In genomic region chr9:93617273-93617672, GRCh38 we compare ENCODE assay signal across 23 cellular contexts.
"Had no signal": no experiment of that assay in that cellular context is flagged by ENCODE, and none has a peak within 500 bp of the region (broad histone marks: within the 10 kb centered on the region; RNA-seq: fewer than 3 reads in every experiment).

No MANE protein-coding gene starts in this region.

- DNase-seq: activated CD4-positive, alpha-beta T cell treated with anti-CD3 and anti-CD28 coated beads for 1 hour; activated CD4-positive, alpha-beta T cell treated with anti-CD3 and anti-CD28 coated beads, Interleukin-2, amount 50 U/mL, for 1 hour; activated CD8-positive, alpha-beta T cell treated with anti-CD3 and anti-CD28 coated beads for 36 hours; activated naive CD4-positive, alpha-beta T cell; activated T-cell treated with anti-CD3 and anti-CD28 coated beads, Interleukin-2, amount 50 U/mL, for 48 hours; central memory CD4-positive, alpha-beta T cell; effector CD4-positive, alpha-beta T cell; naive thymus-derived CD8-positive, alpha-beta T cell; ovary; sigmoid colon; small intestine; stimulated activated CD4-positive, alpha-beta T cell treated with anti-CD3 and anti-CD28 coated beads, Interleukin-4, amount 100 ng/mL, for 24 hours; stimulated activated naive CD8-positive, alpha-beta T cell treated with anti-CD3 and anti-CD28 coated beads, Interleukin-15, amount 100 ng/mL, for 72 hours; substantia nigra had no signal

- H3K27me3 ChIP-seq: breast epithelium, neutrophil, ovary, sigmoid colon, vagina had no signal

- H3K36me3 Mint-ChIP-seq: activated naive CD4-positive, alpha-beta T cell treated with anti-CD3 and anti-CD28 coated beads, Interleukin-2, amount 50 U/mL, for 72 hours; stimulated activated memory B cell treated with anti-CD40 and anti-IgM and Interleukin-4, amounts not matched to agents 10 μg/mL and 1 μg/mL and 100 μg/mL, for 72 hours; type B pancreatic cell had no signal

- H3K9me3 Mint-ChIP-seq: activated CD8-positive, alpha-beta T cell treated with anti-CD3 and anti-CD28 coated beads for 36 hours; activated naive CD4-positive, alpha-beta T cell treated with anti-CD3 and anti-CD28 coated beads, Interleukin-2, amount 50 U/mL, for 72 hours; activated T-helper 2 cell treated with anti-CD3 and anti-CD28 coated beads, Interferon-gamma antibody, Interleukin-2, Interleukin-4, amounts not matched to agents 10 μg/mL and 5 μg/mL and 100 μg/mL, durations not matched to agents 14 hours and 24 hours and 36 hours; naive thymus-derived CD8-positive, alpha-beta T cell; stimulated activated memory B cell treated with anti-CD40 and anti-IgM and Interleukin-4, amounts not matched to agents 10 μg/mL and 1 μg/mL and 100 μg/mL, for 72 hours; stimulated activated naive CD8-positive, alpha-beta T cell treated with anti-CD3 and anti-CD28 coated beads, Interleukin-15, amount 100 ng/mL, for 72 hours; type B pancreatic cell had no signal

- H3K27ac ChIP-seq: breast epithelium, epithelial cell of prostate, neutrophil, ovary, prostate gland, sigmoid colon, vagina had no signal

- H3K4me3 ChIP-seq: breast epithelium, ovary, prostate gland, sigmoid colon, vagina had no signal

- H3K4me3 Mint-ChIP-seq: activated CD8-positive, alpha-beta T cell treated with anti-CD3 and anti-CD28 coated beads for 36 hours; naive thymus-derived CD8-positive, alpha-beta T cell; stimulated activated memory B cell treated with anti-CD40 and anti-IgM and Interleukin-4, amounts not matched to agents 10 μg/mL and 1 μg/mL and 100 μg/mL, for 72 hours; stimulated activated naive CD8-positive, alpha-beta T cell treated with anti-CD3 and anti-CD28 coated beads, Interleukin-15, amount 100 ng/mL, for 72 hours; type B pancreatic cell had no signal

- H3K36me3 ChIP-seq: breast epithelium, neutrophil, ovary, prostate gland, sigmoid colon, vagina had no signal

- H3K9me3 ChIP-seq: breast epithelium, neutrophil, ovary, prostate gland, sigmoid colon, vagina had no signal

- ATAC-seq: activated CD8-positive, alpha-beta T cell treated with anti-CD3 and anti-CD28 coated beads for 36 hours; activated naive CD4-positive, alpha-beta T cell treated with anti-CD3 and anti-CD28 coated beads, Interleukin-2, amount 50 U/mL, for 72 hours; naive thymus-derived CD8-positive, alpha-beta T cell; stimulated activated memory B cell treated with anti-CD40 and anti-IgM and Interleukin-4, amounts not matched to agents 10 μg/mL and 1 μg/mL and 100 μg/mL, for 72 hours; stimulated activated naive CD8-positive, alpha-beta T cell treated with anti-CD3 and anti-CD28 coated beads, Interleukin-15, amount 100 ng/mL, for 72 hours had no signal

- H3K27ac Mint-ChIP-seq: activated CD8-positive, alpha-beta T cell treated with anti-CD3 and anti-CD28 coated beads for 36 hours; activated naive CD4-positive, alpha-beta T cell treated with anti-CD3 and anti-CD28 coated beads, Interleukin-2, amount 50 U/mL, for 72 hours; activated T-helper 2 cell treated with anti-CD3 and anti-CD28 coated beads, Interferon-gamma antibody, Interleukin-2, Interleukin-4, amounts not matched to agents 10 μg/mL and 5 μg/mL and 100 μg/mL, durations not matched to agents 14 hours and 24 hours and 36 hours; naive thymus-derived CD8-positive, alpha-beta T cell; stimulated activated memory B cell treated with anti-CD40 and anti-IgM and Interleukin-4, amounts not matched to agents 10 μg/mL and 1 μg/mL and 100 μg/mL, for 72 hours; stimulated activated naive CD8-positive, alpha-beta T cell treated with anti-CD3 and anti-CD28 coated beads, Interleukin-15, amount 100 ng/mL, for 72 hours; type B pancreatic cell had no signal

- H3K27me3 Mint-ChIP-seq: activated CD8-positive, alpha-beta T cell treated with anti-CD3 and anti-CD28 coated beads for 36 hours; naive thymus-derived CD8-positive, alpha-beta T cell; stimulated activated memory B cell treated with anti-CD40 and anti-IgM and Interleukin-4, amounts not matched to agents 10 μg/mL and 1 μg/mL and 100 μg/mL, for 72 hours; stimulated activated naive CD8-positive, alpha-beta T cell treated with anti-CD3 and anti-CD28 coated beads, Interleukin-15, amount 100 ng/mL, for 72 hours; type B pancreatic cell had no signal
